Comparison of ENCODE assay signal across 1 cellular context in genomic region chrX:154799554-154800348, GRCh38.
A peak's percentile ranks its signal among the peaks of the same experiment; 100 is the strongest.
TF ChIP-seq lines count a peak whose summit lies in the region.

No MANE protein-coding gene starts in this region.

TF ChIP-seq in HEK293, 187 proteins besides CTCF, POLR2A, EP300 and RAD21 (continued from another document):
- no peak for TF ChIP-seq ZNF449 (tag by site-specific recombination; IDR thresholded peaks at IDR 0.05)
- no peak for TF ChIP-seq ZNF677 (tag by site-specific recombination; IDR thresholded peaks at IDR 0.05)
- peak; percentile 44; the same call in 1 of the 2 replicates for TF ChIP-seq ZNF76 (tag by site-specific recombination; IDR thresholded peaks at IDR 0.05; ENCODE audit: borderline replicate concordance, low read depth)
- TF ChIP-seq KLF8 (tag by site-specific recombination; IDR thresholded peaks at IDR 0.05), result no peak
- peak; percentile 79 for TF ChIP-seq ZXDB (tag by site-specific recombination; IDR thresholded peaks at IDR 0.05)
- peak; percentile 36; the same call in 1 of the 2 replicates for TF ChIP-seq ZBTB8A (tag by site-specific recombination; IDR thresholded peaks at IDR 0.05)
- TF ChIP-seq BCL6B (tag by site-specific recombination; IDR thresholded peaks at IDR 0.05), result peak; percentile 69; the same call in 1 of the 2 replicates
- TF ChIP-seq ZNF335 (tag by site-specific recombination; conservative IDR thresholded peaks at IDR 0.05), result peak; percentile 39; the same call in 1 of the 2 replicates
- TF ChIP-seq ZBTB17 (tag by site-specific recombination; IDR thresholded peaks at IDR 0.05), result peak; percentile 74
- peak; percentile 59; the same call in 1 of the 2 replicates for TF ChIP-seq PRDM6 (tag by site-specific recombination; IDR thresholded peaks at IDR 0.05)
- TF ChIP-seq ZNF561 (tag by site-specific recombination; IDR thresholded peaks at IDR 0.05; ENCODE audit: borderline replicate concordance), result no peak
- TF ChIP-seq ZNF660 (tag by site-specific recombination; IDR thresholded peaks at IDR 0.05), result no peak
- no peak for TF ChIP-seq ZNF416 (tag by site-specific recombination; IDR thresholded peaks at IDR 0.05)
- 0 out of 2 replicates have a peak, but pooled peaks have one; percentile 63 for TF ChIP-seq HOXC10 (CRISPR knock-in tag; IDR thresholded peaks at IDR 0.05)
- TF ChIP-seq ZNF624 (tag by site-specific recombination; IDR thresholded peaks at IDR 0.05), result no peak
- TF ChIP-seq ZNF302 (tag by site-specific recombination; IDR thresholded peaks at IDR 0.05; ENCODE audit: low read depth), result no peak
- TF ChIP-seq PBX3 (CRISPR knock-in tag; IDR thresholded peaks at IDR 0.05), result no peak
- 0 out of 2 replicates have a peak, but pooled peaks have one; percentile 33 for TF ChIP-seq YY1 (tag by site-specific recombination; IDR thresholded peaks at IDR 0.05)
- TF ChIP-seq ZNF18 (tag by site-specific recombination; IDR thresholded peaks at IDR 0.05), result 0 out of 2 replicates have a peak, but pooled peaks have one; percentile 39
- no peak for TF ChIP-seq ZNF510 (tag by site-specific recombination; IDR thresholded peaks at IDR 0.05; ENCODE audit: insufficient replicate concordance)
- TF ChIP-seq GLIS2 (tag by site-specific recombination; IDR thresholded peaks at IDR 0.05), result peak; percentile 40; the same call in 1 of the 2 replicates
TF ChIP-seq in HEK293: peak in this region for 30.
